In genomic region chr3:148999806-149000205, GRCh38 we compare ENCODE assay signal across 14 cellular contexts. TPM values are rescaled to one million over a fixed set of nuclear protein-coding genes. Genes with fewer than 3 reads are reported as not detected.
DNase-seq lines count a peak whose midpoint lies in the region; ATAC-seq, FAIRE-seq and TF ChIP-seq lines count a peak whose summit lies in the region.
"Had no signal": no experiment of that assay in that cellular context is flagged by ENCODE, and none has a peak within 500 bp of the region (broad histone marks: within the 10 kb centered on the region; RNA-seq: fewer than 3 reads in every experiment).

No MANE protein-coding gene starts in this region.

- WGBS in small intestine, 3 donors: 70 to 86% (median 78%) methylated on average over 3 of the region's 3 CpGs

- H3K79me2 ChIP-seq in astrocyte (ENCODE audit: insufficient read depth, low read length): no peaks in the 10 kb centered on the region
- H3K79me2 ChIP-seq: parathyroid adenoma had no signal

- H3K4me1 ChIP-seq in astrocyte (ENCODE audit: insufficient read depth, low read length) (peaks cover 4% of the 10 kb centered on the region), neutrophil (ENCODE audit: control insufficient read depth in 1 of 2, insufficient read depth in 1 of 2, low read depth in 1 of 2, low read length in 1 of 2) (peaks cover 60 to 62% of the 10 kb centered on the region in 2 experiments), small intestine (ENCODE audit: control insufficient read depth in 2 of 2, insufficient read depth in 1 of 2, low read depth in 1 of 2, low read length in 1 of 2) (no peaks in the 10 kb centered on the region)
- H3K4me1 ChIP-seq: Caco-2, parathyroid adenoma had no signal

- H3K9me3 Mint-ChIP-seq in astrocyte (ENCODE audit: unreplicated experiment): no peaks in the 10 kb centered on the region

- no peak overlapping the region for H3K9ac ChIP-seq in astrocyte (ENCODE audit: low read length)
- H3K9ac ChIP-seq: parathyroid adenoma had no signal

- H3K4me3 ChIP-seq in astrocyte (ENCODE audit: insufficient read depth, low read depth, low read length): no peak overlapping the region
- H3K4me3 ChIP-seq in neutrophil (ENCODE audit: low read depth in 1 of 2, low read length in 1 of 2): peak overlapping the region; percentile 22 to 23
- no peak overlapping the region for H3K4me3 ChIP-seq in small intestine (ENCODE audit: low read depth in 1 of 2, low read length in 2 of 2)

- no peaks in the 10 kb centered on the region for H4K20me1 ChIP-seq in astrocyte (ENCODE audit: insufficient read depth, low read length)

- TF ChIP-seq CTCF in astrocyte (IDR thresholded peaks at IDR 0.05; ENCODE audit: insufficient read depth, low read depth, low read length) (no peak), neutrophil (IDR thresholded peaks at IDR 0.05) (no peak)

- H3K27me3 ChIP-seq in astrocyte (ENCODE audit: insufficient read depth, low read length): no peaks in the 10 kb centered on the region
- H3K27me3 ChIP-seq in neutrophil: no peaks in the 10 kb centered on the region
- no peaks in the 10 kb centered on the region for H3K27me3 ChIP-seq in small intestine (ENCODE audit: control insufficient read depth in 2 of 2, insufficient read depth in 2 of 2, low read length in 2 of 2)

- H3K27me3 Mint-ChIP-seq in astrocyte (ENCODE audit: low read depth, unreplicated experiment): no peaks in the 10 kb centered on the region

- no peaks in the 10 kb centered on the region for H3K9me3 ChIP-seq in astrocyte (ENCODE audit: insufficient read depth, low read depth, low read length)
- no peaks in the 10 kb centered on the region for H3K9me3 ChIP-seq in neutrophil
- no peaks in the 10 kb centered on the region for H3K9me3 ChIP-seq in small intestine (ENCODE audit: control insufficient read depth, low read depth)
- H3K9me3 ChIP-seq: Caco-2 had no signal

- H3K4me1 Mint-ChIP-seq in astrocyte (ENCODE audit: low read depth, unreplicated experiment): peaks cover 26% of the 10 kb centered on the region

- no peak overlapping the region for H3K27ac ChIP-seq in astrocyte (ENCODE audit: low read depth, low read length)
- H3K27ac ChIP-seq in neutrophil: peak overlapping the region; percentile 83
- H3K27ac ChIP-seq in small intestine (ENCODE audit: low read depth in 1 of 2, low read length in 1 of 2): peak overlapping the region in 1 of 2 donors; percentile 45
- H3K27ac ChIP-seq: parathyroid adenoma had no signal

- H3K4me3 Mint-ChIP-seq in astrocyte (ENCODE audit: unreplicated experiment): no peak overlapping the region

- H2AFZ ChIP-seq in astrocyte (ENCODE audit: low read depth, low read length): no peak overlapping the region
- H2AFZ ChIP-seq: parathyroid adenoma had no signal

- FAIRE-seq in astrocyte (lab: Jason Lieb, UNC) (no peak), small intestine (lab: Jason Lieb, UNC) (no peak)
- FAIRE-seq: HepG2 had no signal

- H3K27ac Mint-ChIP-seq in astrocyte (ENCODE audit: unreplicated experiment): peak overlapping the region; percentile 27

- H3K36me3 ChIP-seq in astrocyte (ENCODE audit: insufficient read depth, low read length) (peaks cover 5% of the 10 kb centered on the region), neutrophil (peaks cover 61% of the 10 kb centered on the region), small intestine (ENCODE audit: control insufficient read depth in 2 of 2, insufficient read depth in 2 of 2, low read length in 2 of 2) (peaks cover 6 to 7% of the 10 kb centered on the region in 2 donors)

- ATAC-seq in GM19452 (IDR thresholded peaks at IDR 0.05; ENCODE audit: unreplicated experiment) (peak; percentile 46), HG02943 (IDR thresholded peaks at IDR 0.05; ENCODE audit: low read depth, unreplicated experiment) (peak; percentile 46)
- ATAC-seq: HepG2 had no signal

- peaks cover 2% of the 10 kb centered on the region for H3K36me3 Mint-ChIP-seq in astrocyte (ENCODE audit: low read depth, unreplicated experiment)

- H3K4me2 ChIP-seq in astrocyte (ENCODE audit: low read length): no peak overlapping the region

- DNase-seq in astrocyte (ENCODE audit: low read depth) (no peak), small intestine (no peak), DMS153 treated with DMSO at 0.1 percent for 48 hours (lab: John Stamatoyannopoulos, UW; ENCODE audit: unreplicated experiment) (no peak), DMS79 treated with DMSO at 0.1 percent for 48 hours (lab: John Stamatoyannopoulos, UW) (no peak)
- DNase-seq: amniotic stem cell; Caco-2; effector CD4-positive, alpha-beta T cell; NCI-H1694; stimulated activated CD4-positive, alpha-beta T cell treated with anti-CD3 and anti-CD28 coated beads, Interleukin-4, amount 100 ng/mL, for 1 hour had no signal

RNA-seq across cellular contexts. Expression of gene GYG1, which starts 8.5 kb away (rescaled TPM):
- total RNA-seq in astrocyte: 38.1 and 41.9 TPM in 2 replicates
- polyA plus RNA-seq in small intestine: 10 to 100 TPM; 11.9 to 28.3 (median 23.2) TPM

Comparison
In these comparisons a context has a peak if more than half of its experiments do, and no peak if none do; other contexts are left out.
1. H3K4me3 ChIP-seq: peak in neutrophil (2 of 2); none in astrocyte (single experiment) and small intestine (0 of 2).